In genomic region chr1:157774412-157774811, GRCh38 we compare ENCODE assay signal across 1 cellular context.
TF ChIP-seq lines count a peak whose summit lies in the region.

No MANE protein-coding gene starts in this region.

TF ChIP-seq in GM23338, 12 proteins besides CTCF, POLR2A, EP300 and RAD21 (continued from another document):
- TF ChIP-seq ZNF462 (CRISPR knock-in tag; IDR thresholded peaks at IDR 0.05) (no peak), POLR2AphosphoS5 (IDR thresholded peaks at IDR 0.05; ENCODE audit: low read depth) (no peak), JUNB (IDR thresholded peaks at IDR 0.05; ENCODE audit: unreplicated experiment) (no peak)
TF ChIP-seq in GM23338: peak in this region for 0.
